36 cellular contexts compared by ENCODE assay signal in the genomic region with DNA sequence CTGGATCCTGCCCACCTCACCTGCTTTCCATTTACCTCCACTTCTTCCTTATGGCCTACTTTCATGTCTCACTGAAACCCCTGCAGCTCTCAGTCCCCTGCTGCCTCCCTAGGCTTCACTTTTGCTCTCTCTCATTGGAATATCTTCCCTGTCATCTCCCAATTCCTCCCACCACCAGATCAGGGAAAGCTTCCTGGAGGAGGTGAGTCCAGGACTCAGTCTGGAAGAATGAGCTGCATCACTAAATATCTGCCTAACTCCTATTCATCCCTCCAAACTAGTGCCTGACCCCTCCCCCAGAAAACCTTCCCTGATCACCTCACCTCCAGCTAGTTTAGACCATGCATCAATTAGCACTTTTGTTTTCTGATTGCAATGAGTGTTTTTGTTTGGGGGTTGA.
"Had no signal": no experiment of that assay in that cellular context is flagged by ENCODE, and none has a peak within 500 bp of the region (broad histone marks: within the 10 kb centered on the region; RNA-seq: fewer than 3 reads in every experiment).

No MANE protein-coding gene starts in this region.

- H3K27me3 ChIP-seq: adrenal gland, brain microvascular endothelial cell had no signal

- H3K9me3 Mint-ChIP-seq: activated B cell treated with CpG ODN at 0.5 μM for 24 hours; activated CD4-positive, alpha-beta memory T cell treated with anti-CD3 and anti-CD28 coated beads for 36 hours; activated CD4-positive, alpha-beta T cell treated with anti-CD3 and anti-CD28 coated beads, Interleukin-2, amount 10 ng/mL, durations not matched to agents 7 days and 5 days; activated CD8-positive, alpha-beta T cell treated with anti-CD3 and anti-CD28 coated beads for 36 hours; activated naive CD4-positive, alpha-beta T cell treated with anti-CD3 and anti-CD28 coated beads for 36 hours; activated naive CD4-positive, alpha-beta T cell treated with anti-CD3 and anti-CD28 coated beads, Interleukin-2, amount 50 U/mL, for 72 hours; activated naive CD8-positive, alpha-beta T cell treated with anti-CD3 and anti-CD28 coated beads for 36 hours; activated T-cell treated with anti-CD3 and anti-CD28 coated beads, Interleukin-2, amount 50 U/mL, for 4 hours; activated T-cell treated with anti-CD3 and anti-CD28 coated beads, Interleukin-2, amount 50 U/mL, for 72 hours; activated T-helper 1 cell treated with anti-CD3 and anti-CD28 coated beads, Interleukin-12 subunit alpha, Interleukin-12 subunit beta, Interleukin-2, Interleukin-4 antibody, amounts not matched to agents 30 ng/mL and 10 ng/mL and 1 ng/mL, durations not matched to agents 14 hours and 24 hours and 36 hours; activated T-helper 17 cell treated with anti-CD3 and anti-CD28 coated beads, Interleukin-2, amount 50 U/mL, for 72 hours; T-helper 1 cell treated with Interleukin-12 subunit alpha and Interleukin-12 subunit beta and Interleukin-4 antibody, amounts not matched to agents 30 μg/mL and 1 μg/mL, for 36 hours; T-helper 2 cell treated with Interferon-gamma antibody and Interleukin-4, amounts not matched to agents 5 μg/mL and 100 μg/mL, for 36 hours had no signal

- H3K4me1 ChIP-seq: adrenal gland, body of pancreas, breast epithelium had no signal

- H3K27ac ChIP-seq: adrenal gland, body of pancreas, brain microvascular endothelial cell, breast epithelium, VCaP had no signal

- ATAC-seq: activated CD8-positive, alpha-beta T cell treated with anti-CD3 and anti-CD28 coated beads for 36 hours; activated naive CD4-positive, alpha-beta T cell treated with anti-CD3 and anti-CD28 coated beads, Interleukin-2, amount 50 U/mL, for 72 hours; activated T-cell treated with anti-CD3 and anti-CD28 coated beads, Interleukin-2, amount 50 U/mL, for 4 hours; activated T-cell treated with anti-CD3 and anti-CD28 coated beads, Interleukin-2, amount 50 U/mL, for 72 hours; activated T-helper 17 cell treated with anti-CD3 and anti-CD28 coated beads, Interleukin-2, amount 50 U/mL, for 72 hours; body of pancreas had no signal

- FAIRE-seq: astrocyte, TTC549 had no signal

- H3K9me3 ChIP-seq: adrenal gland, body of pancreas, breast epithelium had no signal

- H3K27ac Mint-ChIP-seq: activated B cell treated with CpG ODN at 0.5 μM for 24 hours; activated CD4-positive, alpha-beta memory T cell treated with anti-CD3 and anti-CD28 coated beads for 36 hours; activated CD4-positive, alpha-beta T cell treated with anti-CD3 and anti-CD28 coated beads, Interleukin-2, amount 10 ng/mL, durations not matched to agents 7 days and 5 days; activated CD8-positive, alpha-beta T cell treated with anti-CD3 and anti-CD28 coated beads for 36 hours; activated naive CD4-positive, alpha-beta T cell treated with anti-CD3 and anti-CD28 coated beads for 36 hours; activated naive CD4-positive, alpha-beta T cell treated with anti-CD3 and anti-CD28 coated beads, Interleukin-2, amount 50 U/mL, for 72 hours; activated naive CD8-positive, alpha-beta T cell treated with anti-CD3 and anti-CD28 coated beads for 36 hours; activated T-cell treated with anti-CD3 and anti-CD28 coated beads, Interleukin-2, amount 50 U/mL, for 72 hours; activated T-helper 1 cell treated with anti-CD3 and anti-CD28 coated beads, Interleukin-12 subunit alpha, Interleukin-12 subunit beta, Interleukin-2, Interleukin-4 antibody, amounts not matched to agents 30 ng/mL and 10 ng/mL and 1 ng/mL, durations not matched to agents 14 hours and 24 hours and 36 hours; activated T-helper 17 cell treated with anti-CD3 and anti-CD28 coated beads, Interleukin-2, amount 50 U/mL, for 72 hours; T-helper 1 cell treated with Interleukin-12 subunit alpha and Interleukin-12 subunit beta and Interleukin-4 antibody, amounts not matched to agents 30 μg/mL and 1 μg/mL, for 36 hours; T-helper 2 cell treated with Interferon-gamma antibody and Interleukin-4, amounts not matched to agents 5 μg/mL and 100 μg/mL, for 36 hours had no signal

- DNase-seq: activated B cell treated with CpG ODN at 0.5 μM for 24 hours; activated CD4-positive, alpha-beta memory T cell treated with anti-CD3 and anti-CD28 coated beads for 36 hours; activated CD4-positive, alpha-beta T cell treated with anti-CD3 and anti-CD28 coated beads for 48 hours; activated CD4-positive, alpha-beta T cell treated with anti-CD3 and anti-CD28 coated beads, Interleukin-2, amount 10 ng/mL, durations not matched to agents 7 days and 5 days; activated CD4-positive, alpha-beta T cell treated with anti-CD3 and anti-CD28 coated beads, Interleukin-2, amount 50 U/mL, for 4 hours; activated CD4-positive, CD25-positive, alpha-beta regulatory T cell treated with anti-CD3 and anti-CD28 coated beads, Interleukin-2, amount 50 U/mL, for 72 hours; activated CD8-positive, alpha-beta memory T cell treated with anti-CD3 and anti-CD28 coated beads, Interleukin-2, amount 50 U/mL, for 4 hours; activated CD8-positive, alpha-beta T cell treated with anti-CD3 and anti-CD28 coated beads for 36 hours; activated effector memory CD4-positive, alpha-beta T cell treated with anti-CD3 and anti-CD28 coated beads, Interleukin-2, amount 50 U/mL, for 16 hours; activated gamma-delta T cell treated with Interleukin-2 at 50 U/mL for 16 hours; activated naive CD4-positive, alpha-beta T cell; activated naive CD4-positive, alpha-beta T cell treated with anti-CD3 and anti-CD28 coated beads for 36 hours; activated naive CD4-positive, alpha-beta T cell treated with anti-CD3 and anti-CD28 coated beads, Interleukin-2, amount 50 U/mL, for 16 hours; activated naive CD8-positive, alpha-beta T cell treated with anti-CD3 and anti-CD28 coated beads for 36 hours; activated T-cell treated with anti-CD3 and anti-CD28 coated beads for 4 hours; activated T-cell treated with anti-CD3 and anti-CD28 coated beads, Interleukin-2, amount 50 U/mL, for 1 hour; activated T-cell treated with anti-CD3 and anti-CD28 coated beads, Interleukin-2, amount 50 U/mL, for 4 hours; activated T-cell treated with anti-CD3 and anti-CD28 coated beads, Interleukin-2, amount 50 U/mL, for 72 hours; adrenal gland; amniotic stem cell; aorta; body of pancreas; brain microvascular endothelial cell; central memory CD4-positive, alpha-beta T cell; T-helper 1 cell; T-helper 2 cell; T-helper 9 cell had no signal

- H3K36me3 ChIP-seq: adrenal gland, brain microvascular endothelial cell, breast epithelium had no signal

- H3K4me3 ChIP-seq: adrenal gland, body of pancreas, breast epithelium had no signal

- H3K36me3 Mint-ChIP-seq: activated CD4-positive, alpha-beta memory T cell treated with anti-CD3 and anti-CD28 coated beads for 36 hours; activated naive CD4-positive, alpha-beta T cell treated with anti-CD3 and anti-CD28 coated beads, Interleukin-2, amount 50 U/mL, for 72 hours; activated naive CD8-positive, alpha-beta T cell treated with anti-CD3 and anti-CD28 coated beads for 36 hours had no signal

- H3K4me3 Mint-ChIP-seq: activated B cell treated with CpG ODN at 0.5 μM for 24 hours; activated CD4-positive, alpha-beta memory T cell treated with anti-CD3 and anti-CD28 coated beads for 36 hours; activated CD4-positive, alpha-beta T cell treated with anti-CD3 and anti-CD28 coated beads, Interleukin-2, amount 10 ng/mL, durations not matched to agents 7 days and 5 days; activated CD8-positive, alpha-beta T cell treated with anti-CD3 and anti-CD28 coated beads for 36 hours; activated naive CD4-positive, alpha-beta T cell treated with anti-CD3 and anti-CD28 coated beads for 36 hours; activated naive CD8-positive, alpha-beta T cell treated with anti-CD3 and anti-CD28 coated beads for 36 hours; activated T-cell treated with anti-CD3 and anti-CD28 coated beads, Interleukin-2, amount 50 U/mL, for 4 hours; activated T-cell treated with anti-CD3 and anti-CD28 coated beads, Interleukin-2, amount 50 U/mL, for 72 hours; activated T-helper 1 cell treated with anti-CD3 and anti-CD28 coated beads, Interleukin-12 subunit alpha, Interleukin-12 subunit beta, Interleukin-2, Interleukin-4 antibody, amounts not matched to agents 30 ng/mL and 10 ng/mL and 1 ng/mL, durations not matched to agents 14 hours and 24 hours and 36 hours; activated T-helper 17 cell treated with anti-CD3 and anti-CD28 coated beads, Interleukin-2, amount 50 U/mL, for 72 hours; T-helper 1 cell treated with Interleukin-12 subunit alpha and Interleukin-12 subunit beta and Interleukin-4 antibody, amounts not matched to agents 30 μg/mL and 1 μg/mL, for 36 hours; T-helper 2 cell treated with Interferon-gamma antibody and Interleukin-4, amounts not matched to agents 5 μg/mL and 100 μg/mL, for 36 hours had no signal

- H3K4me1 Mint-ChIP-seq: activated B cell treated with CpG ODN at 0.5 μM for 24 hours; activated CD4-positive, alpha-beta T cell treated with anti-CD3 and anti-CD28 coated beads, Interleukin-2, amount 10 ng/mL, durations not matched to agents 7 days and 5 days; activated naive CD8-positive, alpha-beta T cell treated with anti-CD3 and anti-CD28 coated beads for 36 hours; activated T-helper 17 cell treated with anti-CD3 and anti-CD28 coated beads, Interleukin-2, amount 50 U/mL, for 72 hours had no signal
